21 cellular contexts compared by ENCODE assay signal in genomic region chr10:88843171-88843570, GRCh38. TPM values are rescaled to one million over a fixed set of nuclear protein-coding genes. Genes with fewer than 3 reads are reported as not detected.
A peak's percentile ranks its signal among the peaks of the same experiment; 100 is the strongest.
DNase-seq lines count a peak whose midpoint lies in the region; ATAC-seq, FAIRE-seq and TF ChIP-seq lines count a peak whose summit lies in the region.
"Had no signal": no experiment of that assay in that cellular context is flagged by ENCODE, and none has a peak within 500 bp of the region (broad histone marks: within the 10 kb centered on the region; RNA-seq: fewer than 3 reads in every experiment).

No MANE protein-coding gene starts in this region.

- no peak overlapping the region for H2AFZ ChIP-seq in astrocyte (ENCODE audit: low read depth, low read length)

- H3K27ac Mint-ChIP-seq in astrocyte (ENCODE audit: unreplicated experiment) = no peak overlapping the region
- H3K27ac Mint-ChIP-seq in activated T-cell treated with anti-CD3 and anti-CD28 coated beads, Interleukin-2, amount 50 U/mL, for 72 hours = no peak overlapping the region
- H3K27ac Mint-ChIP-seq: B cell; CD4-positive, alpha-beta T cell; CD8-positive, alpha-beta T cell had no signal

- H3K4me3 Mint-ChIP-seq in astrocyte (ENCODE audit: unreplicated experiment) = no peak overlapping the region
- no peak overlapping the region for H3K4me3 Mint-ChIP-seq in activated T-cell treated with anti-CD3 and anti-CD28 coated beads, Interleukin-2, amount 50 U/mL, for 72 hours
- H3K4me3 Mint-ChIP-seq: B cell; CD4-positive, alpha-beta T cell; CD8-positive, alpha-beta T cell had no signal

- no peaks in the 10 kb centered on the region for H3K4me1 ChIP-seq in astrocyte (ENCODE audit: insufficient read depth, low read length)
- peaks cover 80 to 100% of the 10 kb centered on the region in 2 experiments for H3K4me1 ChIP-seq in neutrophil (ENCODE audit: control insufficient read depth in 1 of 2, insufficient read depth in 1 of 2, low read depth in 1 of 2, low read length in 1 of 2)

- H3K4me3 ChIP-seq in astrocyte (ENCODE audit: insufficient read depth, low read depth, low read length) (no peak overlapping the region), neutrophil (ENCODE audit: low read depth in 1 of 2, low read length in 1 of 2) (no peak overlapping the region)
- H3K4me3 ChIP-seq: A549; BLaER1 treated with 17β-estradiol and CSF1 and Interleukin-3, amounts not matched to agents 10 nM and 100 nM had no signal

- peaks cover 4% of the 10 kb centered on the region for H3K27me3 Mint-ChIP-seq in astrocyte (ENCODE audit: low read depth, unreplicated experiment)
- peaks cover 30% of the 10 kb centered on the region for H3K27me3 Mint-ChIP-seq in activated T-cell treated with anti-CD3 and anti-CD28 coated beads, Interleukin-2, amount 50 U/mL, for 72 hours (ENCODE audit: low read depth)
- H3K27me3 Mint-ChIP-seq: CD4-positive, alpha-beta T cell had no signal

- peak; percentile 76 for FAIRE-seq in GM19239 (lab: Jason Lieb, UNC)
- peak; percentile 63 for FAIRE-seq in astrocyte (lab: Jason Lieb, UNC)
- FAIRE-seq: D721Med, G401.6, GM12892 had no signal

- H4K20me1 ChIP-seq in astrocyte (ENCODE audit: insufficient read depth, low read length) = no peaks in the 10 kb centered on the region
- H4K20me1 ChIP-seq: BLaER1 treated with 17β-estradiol and CSF1 and Interleukin-3, amounts not matched to agents 10 nM and 100 nM had no signal

- H3K36me3 ChIP-seq in astrocyte (ENCODE audit: insufficient read depth, low read length) (no peaks in the 10 kb centered on the region), neutrophil (no peaks in the 10 kb centered on the region)
- H3K36me3 ChIP-seq: BLaER1 treated with 17β-estradiol and CSF1 and Interleukin-3, amounts not matched to agents 10 nM and 100 nM had no signal

- no peak for ATAC-seq in activated T-cell treated with anti-CD3 and anti-CD28 coated beads, Interleukin-2, amount 50 U/mL, for 72 hours (replicated peaks in 1 of 2)
- ATAC-seq: A549; CD8-positive, alpha-beta T cell had no signal

- no peaks in the 10 kb centered on the region for H3K9me3 ChIP-seq in astrocyte (ENCODE audit: insufficient read depth, low read depth, low read length)
- no peaks in the 10 kb centered on the region for H3K9me3 ChIP-seq in neutrophil
- H3K9me3 ChIP-seq: A549, Caco-2 had no signal

- DNase-seq in GM19239 (ENCODE audit: insufficient read length, low spot score) (no peak), astrocyte (ENCODE audit: low read depth) (no peak), NCI-H524 treated with DMSO at 0.1 percent for 48 hours (lab: John Stamatoyannopoulos, UW) (no peak)
- DNase-seq in activated T-cell treated with anti-CD3 and anti-CD28 coated beads, Interleukin-2, amount 50 U/mL, for 72 hours = no peak
- DNase-seq: AML-193; Caco-2; Calu3; CD4-positive, alpha-beta T cell; CD8-positive, alpha-beta T cell; DMS79 treated with DMSO at 0.1 percent for 48 hours; GF-D8 had no signal

- H3K79me2 ChIP-seq in astrocyte (ENCODE audit: insufficient read depth, low read length) = no peaks in the 10 kb centered on the region

- H3K9me3 Mint-ChIP-seq in astrocyte (ENCODE audit: unreplicated experiment) = peaks cover 2% of the 10 kb centered on the region
- peaks cover 0 to 1% of the 10 kb centered on the region in 2 donors for H3K9me3 Mint-ChIP-seq in activated T-cell treated with anti-CD3 and anti-CD28 coated beads, Interleukin-2, amount 50 U/mL, for 72 hours
- H3K9me3 Mint-ChIP-seq: CD4-positive, alpha-beta T cell; CD8-positive, alpha-beta T cell had no signal

- H3K4me1 Mint-ChIP-seq in astrocyte (ENCODE audit: low read depth, unreplicated experiment) = no peaks in the 10 kb centered on the region
- H3K4me1 Mint-ChIP-seq in activated T-cell treated with anti-CD3 and anti-CD28 coated beads, Interleukin-2, amount 50 U/mL, for 72 hours (ENCODE audit: low read depth) = peaks cover 14% of the 10 kb centered on the region
- H3K4me1 Mint-ChIP-seq: B cell had no signal

- H3K36me3 Mint-ChIP-seq in astrocyte (ENCODE audit: low read depth, unreplicated experiment) = no peaks in the 10 kb centered on the region
- H3K36me3 Mint-ChIP-seq in activated T-cell treated with anti-CD3 and anti-CD28 coated beads, Interleukin-2, amount 50 U/mL, for 72 hours (ENCODE audit: insufficient read depth in 2 of 2) = no peaks in the 10 kb centered on the region
- H3K36me3 Mint-ChIP-seq: CD8-positive, alpha-beta T cell had no signal

- H3K27me3 ChIP-seq in astrocyte (ENCODE audit: insufficient read depth, low read length) (no peaks in the 10 kb centered on the region), neutrophil (no peaks in the 10 kb centered on the region)
- H3K27me3 ChIP-seq: BLaER1 treated with 17β-estradiol and CSF1 and Interleukin-3, amounts not matched to agents 10 nM and 100 nM had no signal

- no peak overlapping the region for H3K9ac ChIP-seq in astrocyte (ENCODE audit: low read length)
- H3K9ac ChIP-seq: BLaER1 treated with 17β-estradiol and CSF1 and Interleukin-3, amounts not matched to agents 10 nM and 100 nM had no signal

- TF ChIP-seq CTCF in astrocyte (IDR thresholded peaks at IDR 0.05; ENCODE audit: insufficient read depth, low read depth, low read length) (no peak), neutrophil (IDR thresholded peaks at IDR 0.05) (no peak)

- H3K4me2 ChIP-seq in astrocyte (ENCODE audit: low read length) = no peak overlapping the region
- H3K4me2 ChIP-seq: A549; BLaER1 treated with 17β-estradiol and CSF1 and Interleukin-3, amounts not matched to agents 10 nM and 100 nM had no signal

- H3K27ac ChIP-seq in astrocyte (ENCODE audit: low read depth, low read length) = no peak overlapping the region
- peak overlapping the region; percentile 7 for H3K27ac ChIP-seq in neutrophil
- H3K27ac ChIP-seq: 22Rv1; A549; BLaER1 treated with 17β-estradiol and CSF1 and Interleukin-3, amounts not matched to agents 10 nM and 100 nM; C4-2B had no signal

RNA-seq across cellular contexts. Expression of gene ANKRD22, which starts 8.5 kb away (rescaled TPM):
- total RNA-seq in astrocyte = not detected in 2 replicates
- total RNA-seq in activated T-cell treated with anti-CD3 and anti-CD28 coated beads, Interleukin-2, amount 50 U/mL, for 72 hours = under 1 TPM; 0.24 to 0.65 TPM
- total RNA-seq: A172; B cell; Caco-2; CD4-positive, alpha-beta T cell; CD8-positive, alpha-beta T cell had no signal

RNA-seq across cellular contexts. Expression of gene STAMBPL1, which starts 36.9 kb away (rescaled TPM):
- 1.4 and 1.5 TPM in 2 replicates for total RNA-seq in astrocyte
- total RNA-seq in activated T-cell treated with anti-CD3 and anti-CD28 coated beads, Interleukin-2, amount 50 U/mL, for 72 hours = 10 to 100 TPM; 28.2 to 39.9 TPM

RNA-seq across cellular contexts. Expression of gene LIPM, which starts 40.6 kb away (rescaled TPM):
- not detected in 2 replicates for total RNA-seq in astrocyte
- total RNA-seq in activated T-cell treated with anti-CD3 and anti-CD28 coated beads, Interleukin-2, amount 50 U/mL, for 72 hours = not detected
- total RNA-seq: A172; B cell; Caco-2; Calu3; CD4-positive, alpha-beta T cell; CD8-positive, alpha-beta T cell had no signal

Comparison
In these comparisons a context has a peak if more than half of its experiments do, and no peak if none do; other contexts are left out.
1. RNA of gene STAMBPL1, which starts 36.9 kb away (total RNA-seq): 28.2 to 39.9 TPM in activated T-cell treated with anti-CD3 and anti-CD28 coated beads, Interleukin-2, amount 50 U/mL, for 72 hours; 1.4 to 1.5 TPM in astrocyte; every median in the first group is over 10 times any median in the second.